In genomic region chr6:112203577-112204349, GRCh38 we compare ENCODE assay signal across 10 cellular contexts. TPM values are rescaled to one million over a fixed set of nuclear protein-coding genes. Genes with fewer than 3 reads are reported as not detected.
DNase-seq lines count a peak whose midpoint lies in the region; ATAC-seq, FAIRE-seq and TF ChIP-seq lines count a peak whose summit lies in the region.
"Had no signal": no experiment of that assay in that cellular context is flagged by ENCODE, and none has a peak within 500 bp of the region (broad histone marks: within the 10 kb centered on the region; RNA-seq: fewer than 3 reads in every experiment).

No MANE protein-coding gene starts in this region.

- H3K4me1 Mint-ChIP-seq in stimulated activated memory B cell treated with anti-CD40 and anti-IgM and Interleukin-4, amounts not matched to agents 10 μg/mL and 1 μg/mL and 100 μg/mL, for 72 hours = peaks cover 14% of the 10 kb centered on the region

- H3K27me3 Mint-ChIP-seq in stimulated activated memory B cell treated with anti-CD40 and anti-IgM and Interleukin-4, amounts not matched to agents 10 μg/mL and 1 μg/mL and 100 μg/mL, for 72 hours = peaks cover 24% of the 10 kb centered on the region

- FAIRE-seq in A549 (lab: Jason Lieb, UNC) = no peak

- DNase-seq in A549 (ENCODE audit: low read depth in 1 of 2, low spot score in 1 of 2) = peak; percentile 12 to 58
- DNase-seq in RPMI8226 = peak; percentile 3
- DNase-seq in iris pigment epithelial cell (ENCODE audit: low read depth) = peak; percentile 95
- no peak for DNase-seq in epidermal melanocyte (ENCODE audit: insufficient read length, low spot score)
- DNase-seq in NCI-H1436 treated with DMSO at 0.1 percent for 48 hours (lab: John Stamatoyannopoulos, UW) = no peak
- DNase-seq: activated CD4-positive, CD25-positive, alpha-beta regulatory T cell treated with anti-CD3 and anti-CD28 coated beads, Interleukin-2, amount 50 U/mL, for 72 hours; DND-41 had no signal

- H3K27ac ChIP-seq in A549 = peak overlapping the region; percentile 74 to 90

- TF ChIP-seq EP300 in A549 (IDR thresholded peaks at IDR 0.05) = peak in 1 of 2 experiments; percentile 78; a peak in 3 of 5 replicates

- H3K9me3 Mint-ChIP-seq in stimulated activated memory B cell treated with anti-CD40 and anti-IgM and Interleukin-4, amounts not matched to agents 10 μg/mL and 1 μg/mL and 100 μg/mL, for 72 hours = no peaks in the 10 kb centered on the region

- no peak; a peak in 1 of 5 replicates for TF ChIP-seq RAD21 in A549 (conservative IDR thresholded peaks at IDR 0.05 in 1 of 2, IDR thresholded peaks at IDR 0.05 in 1 of 2)

- peak overlapping the region; percentile 24; the same call in 2 of the 3 replicates for H3K4me3 ChIP-seq in A549

- no peaks in the 10 kb centered on the region for H3K36me3 Mint-ChIP-seq in stimulated activated memory B cell treated with anti-CD40 and anti-IgM and Interleukin-4, amounts not matched to agents 10 μg/mL and 1 μg/mL and 100 μg/mL, for 72 hours

- H3K4me3 Mint-ChIP-seq in stimulated activated memory B cell treated with anti-CD40 and anti-IgM and Interleukin-4, amounts not matched to agents 10 μg/mL and 1 μg/mL and 100 μg/mL, for 72 hours = no peak overlapping the region

- H3K9me3 ChIP-seq in A549 = no peaks in the 10 kb centered on the region

- no peak for TF ChIP-seq POLR2A in A549 (IDR thresholded peaks at IDR 0.05; ENCODE audit: low read length)

- no peak overlapping the region for H3K27ac Mint-ChIP-seq in stimulated activated memory B cell treated with anti-CD40 and anti-IgM and Interleukin-4, amounts not matched to agents 10 μg/mL and 1 μg/mL and 100 μg/mL, for 72 hours

- TF ChIP-seq CTCF in A549 (IDR thresholded peaks at IDR 0.05) = no peak

- WGBS in A549 (ENCODE audit: missing lambda C conversion rate) = 5% methylated on average over 6 of the region's 6 CpGs

- peaks cover 36% of the 10 kb centered on the region for H3K4me1 ChIP-seq in A549

- peak overlapping the region; percentile 82 for H3K4me2 ChIP-seq in A549

- POLR2A ChIA-PET in A549 (lab: Yijun Ruan, JAX) = interaction anchor here (1.1 kb wide), 1 partner anchor 95 kb away, joined by 3 read pairs; no protein-coding TSS in a partner anchor

- CTCF ChIA-PET in A549 (lab: Yijun Ruan, JAX) = no interaction called here

- ATAC-seq in A549 (peak; percentile 90), GM21619 (IDR thresholded peaks at IDR 0.05; ENCODE audit: unreplicated experiment) (peak; percentile 57), HG03095 (IDR thresholded peaks at IDR 0.05; ENCODE audit: unreplicated experiment) (no peak)
- ATAC-seq in stimulated activated memory B cell treated with anti-CD40 and anti-IgM and Interleukin-4, amounts not matched to agents 10 μg/mL and 1 μg/mL and 100 μg/mL, for 72 hours = no peak

TF ChIP-seq in A549, 52 proteins besides CTCF, POLR2A, EP300 and RAD21:
- TF ChIP-seq FOSL2 (IDR thresholded peaks at IDR 0.05) = peak; percentile 84
- TF ChIP-seq FOSL2 (CRISPR knock-in tag; IDR thresholded peaks at IDR 0.05) = peak; percentile 95
- peak; percentile 54; the same call in 1 of the 2 replicates for TF ChIP-seq RARB (CRISPR knock-in tag; IDR thresholded peaks at IDR 0.05)
- peak; percentile 46; the same call in 1 of the 2 replicates for TF ChIP-seq MAX (IDR thresholded peaks at IDR 0.05)
- peak; percentile 73; the same call in 1 of the 2 replicates for TF ChIP-seq GATA3 (IDR thresholded peaks at IDR 0.05; ENCODE audit: borderline replicate concordance)
- TF ChIP-seq MAFK (IDR thresholded peaks at IDR 0.05; ENCODE audit: partially characterized antibody) = peak; percentile 70
- no peak for TF ChIP-seq MYC (IDR thresholded peaks at IDR 0.05; ENCODE audit: borderline replicate concordance, low read length)
- no peak for TF ChIP-seq ZFP36 (IDR thresholded peaks at IDR 0.05; ENCODE audit: borderline replicate concordance, partially characterized antibody)
- TF ChIP-seq CEBPB (IDR thresholded peaks at IDR 0.05) = peak; percentile 76 to 94
- TF ChIP-seq HES2 (IDR thresholded peaks at IDR 0.05) = peak; percentile 55; the same call in 1 of the 2 replicates
- no peak for TF ChIP-seq KDM1A (IDR thresholded peaks at IDR 0.05; ENCODE audit: low read depth)
- peak; percentile 89 for TF ChIP-seq JUNB (IDR thresholded peaks at IDR 0.05)
- peak; percentile 54; the same call in 1 of the 2 replicates for TF ChIP-seq NFE2L2 (conservative IDR thresholded peaks at IDR 0.05; ENCODE audit: low read length)
- TF ChIP-seq JUN (IDR thresholded peaks at IDR 0.05) = peak in 1 of 2 experiments; percentile 54; a peak in 2 of 5 replicates

RNA-seq across cellular contexts. Expression of gene LAMA4, which starts 50.6 kb away (rescaled TPM):
- 0.93 and 1.0 TPM in 2 replicates for polyA plus RNA-seq in A549 (2011; rRNA removed)
- 0.66 and 0.90 TPM in 2 replicates for polyA plus RNA-seq in A549 (2012; cell fraction: cytosol; rRNA removed)
- polyA plus RNA-seq in A549 (2012; cell fraction: nucleus; rRNA removed) = 1.5 and 1.6 TPM in 2 replicates
- polyA plus RNA-seq in A549 (2017; fragmentation: RNase III; extraction: RNeasy Plus Mini Kit Qiagen cat#74134 plus additional on column Dnase treatment) = 3.1 to 3.7 TPM (median 3.7 TPM) in 3 replicates
- polyA minus RNA-seq in A549 (2011; rRNA and poly(A)+ RNA removed) = 3.5 and 4.0 TPM in 2 replicates

Comparison
In these comparisons a context has a peak if more than half of its experiments do, and no peak if none do; other contexts are left out.
1. ATAC-seq: peak in A549 (2 of 2) and GM21619 (single experiment); none in stimulated activated memory B cell treated with anti-CD40 and anti-IgM and Interleukin-4, amounts not matched to agents 10 μg/mL and 1 μg/mL and 100 μg/mL, for 72 hours (single experiment) and HG03095 (single experiment).
2. DNase-seq: peak in A549 (2 of 2), RPMI8226 (single experiment) and iris pigment epithelial cell (single experiment); none in epidermal melanocyte (single experiment) and NCI-H1436 treated with DMSO at 0.1 percent for 48 hours (single experiment).